In the genomic region with DNA sequence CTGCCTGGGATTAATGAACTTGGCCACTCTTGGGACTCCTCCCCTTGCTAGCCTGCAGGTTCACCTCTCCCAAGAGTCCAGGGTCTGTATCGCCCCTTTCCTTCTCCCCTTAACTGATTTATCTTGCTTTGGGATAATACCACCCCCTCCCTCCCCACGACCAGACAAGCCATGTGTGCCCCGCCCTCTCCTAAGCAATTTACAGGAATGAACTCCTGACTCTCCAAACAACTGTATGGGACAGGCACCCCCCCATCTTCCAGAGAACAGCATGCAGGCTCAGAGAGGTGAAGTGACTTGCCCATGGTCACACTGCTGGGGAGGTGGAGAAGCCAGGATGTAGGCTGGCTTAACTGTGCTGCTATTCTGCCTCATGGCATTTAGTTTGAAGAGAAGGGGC, we compare ENCODE assay signal across 25 cellular contexts. TPM values are rescaled to one million over a fixed set of nuclear protein-coding genes. Genes with fewer than 3 reads are reported as not detected.
"Had no signal": no experiment of that assay in that cellular context is flagged by ENCODE, and none has a peak within 500 bp of the region (broad histone marks: within the 10 kb centered on the region; RNA-seq: fewer than 3 reads in every experiment).

No MANE protein-coding gene starts in this region.

- H3K4me3 Mint-ChIP-seq: activated CD4-positive, alpha-beta memory T cell treated with anti-CD3 and anti-CD28 coated beads for 36 hours; activated CD4-positive, alpha-beta T cell treated with anti-CD3 and anti-CD28 coated beads, Interleukin-2, amount 10 ng/mL, durations not matched to agents 7 days and 5 days; activated naive CD8-positive, alpha-beta T cell treated with anti-CD3 and anti-CD28 coated beads, Interleukin-2, amount 50 U/mL, for 24 hours; activated T-cell treated with anti-CD3 and anti-CD28 coated beads, Interleukin-2, amount 50 U/mL, for 4 hours; T-helper 1 cell treated with Interleukin-12 subunit alpha and Interleukin-12 subunit beta and Interleukin-4 antibody, amounts not matched to agents 30 μg/mL and 1 μg/mL, for 36 hours had no signal

- H3K27me3 Mint-ChIP-seq: activated CD4-positive, alpha-beta memory T cell treated with anti-CD3 and anti-CD28 coated beads for 36 hours; activated CD4-positive, alpha-beta T cell treated with anti-CD3 and anti-CD28 coated beads, Interleukin-2, amount 10 ng/mL, durations not matched to agents 7 days and 5 days; activated naive CD8-positive, alpha-beta T cell treated with anti-CD3 and anti-CD28 coated beads, Interleukin-2, amount 50 U/mL, for 24 hours had no signal

- H3K36me3 ChIP-seq: brain microvascular endothelial cell, cardiac muscle cell, MG63 had no signal

- DNase-seq: activated CD4-positive, alpha-beta memory T cell treated with anti-CD3 and anti-CD28 coated beads for 36 hours; activated CD4-positive, alpha-beta T cell treated with anti-CD3 and anti-CD28 coated beads, Interleukin-2, amount 10 ng/mL, durations not matched to agents 7 days and 5 days; activated CD4-positive, CD25-positive, alpha-beta regulatory T cell; activated CD8-positive, alpha-beta memory T cell treated with anti-CD3 and anti-CD28 coated beads for 24 hours; activated effector memory CD4-positive, alpha-beta T cell treated with anti-CD3 and anti-CD28 coated beads, Interleukin-2, amount 50 U/mL, for 16 hours; activated naive CD4-positive, alpha-beta T cell treated with Interleukin-2 at 50 U/mL for 16 hours; activated naive CD8-positive, alpha-beta T cell treated with anti-CD3 and anti-CD28 coated beads, Interleukin-2, amount 50 U/mL, for 24 hours; activated T-cell treated with anti-CD3 and anti-CD28 coated beads, Interleukin-2, amount 50 U/mL, for 4 hours; amniotic stem cell; brain microvascular endothelial cell; MG63; MV-4-11; NCI-H1092 treated with DMSO at 0.1 percent for 48 hours; NCI-H1417 treated with DMSO at 0.1 percent for 48 hours; NCI-H2029; NCI-H2107; NCI-H510A treated with DMSO at 0.1 percent for 48 hours; NCI-H69; NK-92 treated with Interleukin-12 subunit alpha and Interleukin-12 subunit beta, amount 100 ng/mL, for 24 hours; OCI-M1; SHP77 treated with DMSO at 0.1 percent for 48 hours had no signal

- ATAC-seq: activated naive CD4-positive, alpha-beta T cell treated with anti-CD3 and anti-CD28 coated beads, Interleukin-2, amount 50 U/mL, for 72 hours; activated naive CD8-positive, alpha-beta T cell treated with anti-CD3 and anti-CD28 coated beads, Interleukin-2, amount 50 U/mL, for 24 hours; activated T-cell treated with anti-CD3 and anti-CD28 coated beads, Interleukin-2, amount 50 U/mL, for 4 hours had no signal

- H3K4me3 ChIP-seq: cardiac muscle cell, MG63 had no signal

- H3K27ac Mint-ChIP-seq: activated CD4-positive, alpha-beta memory T cell treated with anti-CD3 and anti-CD28 coated beads for 36 hours; activated CD4-positive, alpha-beta T cell treated with anti-CD3 and anti-CD28 coated beads, Interleukin-2, amount 10 ng/mL, durations not matched to agents 7 days and 5 days; activated naive CD4-positive, alpha-beta T cell treated with anti-CD3 and anti-CD28 coated beads, Interleukin-2, amount 50 U/mL, for 72 hours; activated naive CD8-positive, alpha-beta T cell treated with anti-CD3 and anti-CD28 coated beads, Interleukin-2, amount 50 U/mL, for 24 hours; T-helper 1 cell treated with Interleukin-12 subunit alpha and Interleukin-12 subunit beta and Interleukin-4 antibody, amounts not matched to agents 30 μg/mL and 1 μg/mL, for 36 hours had no signal

- H3K27ac ChIP-seq: brain microvascular endothelial cell, cardiac muscle cell had no signal

- H3K27me3 ChIP-seq: brain microvascular endothelial cell, cardiac muscle cell, MG63 had no signal

- H3K36me3 Mint-ChIP-seq: activated CD4-positive, alpha-beta memory T cell treated with anti-CD3 and anti-CD28 coated beads for 36 hours had no signal

RNA-seq across cellular contexts. Expression of gene RGMA, which starts 46.8 kb away (rescaled TPM):
- total RNA-seq: SK-MEL-5 had no signal
